ENCODE assay signal across 8 cellular contexts in the genomic region with DNA sequence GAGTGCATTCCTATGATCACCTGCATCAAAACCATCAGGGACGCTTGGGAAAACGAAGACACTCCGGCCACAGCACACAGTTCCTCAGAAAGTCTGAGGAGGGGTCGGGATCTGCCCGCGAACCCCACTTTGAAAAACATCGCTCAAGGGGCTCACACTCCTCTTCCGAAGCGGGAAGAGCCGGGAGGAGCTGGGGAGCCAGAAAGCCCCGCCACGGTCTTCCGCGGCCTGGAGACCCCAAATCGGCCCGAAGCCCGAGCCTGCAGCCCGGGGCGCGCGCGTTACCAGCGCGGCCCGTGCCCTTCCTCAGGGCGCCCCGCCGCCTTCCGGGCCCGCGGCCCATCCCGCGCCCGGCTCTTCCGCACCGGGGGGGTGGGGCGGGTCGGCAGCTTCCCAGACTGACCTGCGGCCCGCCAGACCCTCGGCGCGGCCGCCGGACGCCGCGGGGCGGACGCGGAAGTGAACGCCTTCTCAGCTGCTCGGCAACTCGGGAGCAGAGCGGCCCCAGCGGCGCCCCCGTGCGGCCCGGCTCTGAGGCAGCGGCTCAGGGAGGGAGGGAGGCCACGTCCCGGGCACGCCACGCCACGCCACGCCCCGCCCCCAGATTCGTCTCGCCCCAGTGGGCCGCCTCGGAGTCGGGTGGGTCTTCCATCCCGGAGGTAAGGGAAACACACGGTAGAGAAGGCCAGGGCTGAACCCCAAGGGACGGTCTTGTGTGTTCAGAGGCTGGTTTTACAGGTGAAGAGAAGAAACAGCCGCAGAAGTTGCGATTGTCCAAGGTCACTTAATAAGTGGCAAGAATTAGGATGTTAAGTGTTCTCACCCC. TPM values are rescaled to one million over a fixed set of nuclear protein-coding genes. Genes with fewer than 3 reads are reported as not detected.
DNase-seq lines count a peak whose midpoint lies in the region; ATAC-seq, FAIRE-seq and TF ChIP-seq lines count a peak whose summit lies in the region.

KCTD18 (minus strand) TSS at position 461 of the 826 bp plus-strand sequence. CDS start 3,052 bp downstream, outside the sequence.

- H3K27ac ChIP-seq in hepatocyte = peak within 1 kb of the TSS; percentile 93

- H3K4me3 ChIP-seq in astrocyte of the cerebellum (ENCODE audit: low read depth, low read length) = peak within 1 kb of the TSS; percentile 76
- peak within 1 kb of the TSS; percentile 83 for H3K4me3 ChIP-seq in hepatocyte

- H4K20me1 ChIP-seq in hepatocyte (ENCODE audit: insufficient read depth, poor library complexity, severe bottlenecking) = no peaks in the 10 kb centered on the region

- 3% methylated on average over 62 of the region's 78 CpGs for WGBS in hepatocyte (ENCODE audit: low lambda C conversion rate, missing lambda C conversion rate)

- no peaks in the 10 kb centered on the region for H3K9me2 ChIP-seq in hepatocyte (replicated peaks; ENCODE audit: insufficient read depth)

- ATAC-seq in HG02943 (IDR thresholded peaks at IDR 0.05; ENCODE audit: low read depth, unreplicated experiment) = peak; percentile 98

- H3K36me3 ChIP-seq in hepatocyte (replicated peaks; ENCODE audit: insufficient read depth, low read depth) = no peaks in the 10 kb centered on the region

- H3K79me2 ChIP-seq in hepatocyte = peaks cover 18% of the 10 kb centered on the region

- H3K4me1 ChIP-seq in hepatocyte (ENCODE audit: insufficient read depth) = peaks cover 11% of the 10 kb centered on the region

- peak; percentile 91 for DNase-seq in GM18507 (ENCODE audit: extremely low spot score, insufficient read length, low read depth)
- peak; percentile 15 to 59 for DNase-seq in NCI-H187 (lab: John Stamatoyannopoulos, UW)
- peak; percentile 89 for DNase-seq in T-helper 9 cell
- DNase-seq in astrocyte of the cerebellum (ENCODE audit: low read depth) = peak; percentile 44
- peak; percentile 95 for DNase-seq in hepatocyte (ENCODE audit: low spot score)
- peak; percentile 93 for DNase-seq in retina
- DNase-seq in OCI-M2 (lab: John Stamatoyannopoulos, UW; ENCODE audit: unreplicated experiment) = no peak

- H3K4me2 ChIP-seq in hepatocyte = peak within 1 kb of the TSS; percentile 98

- FAIRE-seq in GM18507 (lab: Jason Lieb, UNC) = peak; percentile 90

- H2AFZ ChIP-seq in hepatocyte = peak within 1 kb of the TSS; percentile 90

- in situ Hi-C loops in astrocyte of the cerebellum (cut with HindIII; ENCODE audit: low sequenced_read_pairs) = no loop called here

- TF ChIP-seq CTCF in astrocyte of the cerebellum (IDR thresholded peaks at IDR 0.05; ENCODE audit: low read depth, low read length, missing control alignments) (peak; percentile 74), hepatocyte (IDR thresholded peaks at IDR 0.05; ENCODE audit: poor library complexity) (peak; percentile 85)

- H3K9me3 ChIP-seq in hepatocyte (ENCODE audit: low read depth) = no peaks in the 10 kb centered on the region

- no peaks in the 10 kb centered on the region for H3K27me3 ChIP-seq in hepatocyte

RNA-seq across cellular contexts. Expression of gene KCTD18, which starts in this region (rescaled TPM):
- total RNA-seq in hepatocyte = 12.9 and 13.4 TPM in 2 replicates
- polyA plus RNA-seq in hepatocyte = 6.9 and 12.7 TPM in 2 replicates
